10 cellular contexts compared by ENCODE assay signal in the genomic region with DNA sequence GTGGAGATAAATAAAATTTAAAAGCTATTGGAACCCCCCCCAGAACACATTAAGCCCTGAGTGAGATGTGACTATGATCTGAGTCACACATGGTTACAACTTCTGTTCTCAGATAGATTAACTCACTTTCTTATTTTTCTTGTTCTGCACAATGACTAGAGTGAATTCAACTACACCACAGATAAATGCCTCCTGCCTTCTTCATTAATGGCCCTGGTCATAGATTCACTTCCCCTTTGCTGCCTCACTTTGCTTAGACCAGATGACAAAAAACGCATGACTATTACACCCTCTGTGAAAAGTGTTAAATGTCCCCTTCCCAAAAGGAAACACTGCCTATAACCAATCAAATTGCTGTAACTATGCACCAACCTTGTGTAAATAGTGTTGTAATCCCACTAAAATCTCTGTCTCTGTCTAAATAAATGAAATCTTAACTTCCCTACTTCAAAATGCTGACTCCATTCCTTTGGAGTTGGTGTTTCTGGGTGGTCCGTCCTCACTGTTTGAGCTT. TPM values are rescaled to one million over a fixed set of nuclear protein-coding genes. Genes with fewer than 3 reads are reported as not detected.
A peak's percentile ranks its signal among the peaks of the same experiment; 100 is the strongest.
DNase-seq lines count a peak whose midpoint lies in the region; ATAC-seq, FAIRE-seq and TF ChIP-seq lines count a peak whose summit lies in the region.
"Had no signal": no experiment of that assay in that cellular context is flagged by ENCODE, and none has a peak within 500 bp of the region (broad histone marks: within the 10 kb centered on the region; RNA-seq: fewer than 3 reads in every experiment).

No MANE protein-coding gene starts in this region.

- no peak for TF ChIP-seq POLR2A in GM12878 (IDR thresholded peaks at IDR 0.05; ENCODE audit: low read depth, low read length)

- POLR2A ChIA-PET in GM12878 (lab: Charles Lee), result interaction anchor here (0.5 to 1.3 kb wide), 5 partner anchors 10 to 455 kb away, joined by 3 to 4 read pairs (median 3); no protein-coding TSS in a partner anchor
- POLR2A ChIA-PET in CD8-positive, alpha-beta T cell (lab: Charles Lee), result no interaction called here

- H3K9ac ChIP-seq in GM12878 (ENCODE audit: control insufficient read depth, insufficient read depth, low read length) (no peak overlapping the region), skeletal muscle tissue (ENCODE audit: low read depth in 1 of 3, low read length in 3 of 3) (no peak overlapping the region)

- no TSS peak for BruUV-seq in GM12878 (replicated peaks; lab: Mats Ljungman, UMichigan)

- H3K36me3 Mint-ChIP-seq in activated T-cell treated with anti-CD3 and anti-CD28 coated beads, Interleukin-2, amount 50 U/mL, for 4 hours (ENCODE audit: insufficient read depth), result no peaks in the 10 kb centered on the region
- H3K36me3 Mint-ChIP-seq in CD8-positive, alpha-beta T cell, result no peaks in the 10 kb centered on the region

- DNase-seq in activated T-cell treated with anti-CD3 and anti-CD28 coated beads, Interleukin-2, amount 50 U/mL, for 4 hours, result no peak
- no peak for DNase-seq in activated T-cell treated with anti-CD3 and anti-CD28 coated beads, Interleukin-2, amount 50 U/mL, for 48 hours
- DNase-seq in GM12878 (ENCODE audit: low read depth, low spot score) (peak; percentile 50), RPMI8226 (no peak), BE2C (no peak)
- DNase-seq in CD8-positive, alpha-beta T cell, result no peak
- DNase-seq: NCI-H1436 treated with DMSO at 0.1 percent for 48 hours, right cardiac atrium had no signal

- H3K4me1 Mint-ChIP-seq in activated T-cell treated with anti-CD3 and anti-CD28 coated beads, Interleukin-2, amount 50 U/mL, for 4 hours (ENCODE audit: low read depth), result no peaks in the 10 kb centered on the region
- H3K4me1 Mint-ChIP-seq in CD8-positive, alpha-beta T cell (ENCODE audit: low read depth), result no peaks in the 10 kb centered on the region

- RAD21 ChIA-PET in GM12878 (lab: Charles Lee; ENCODE audit: unreplicated experiment), result interaction anchor here (0.8 to 2.3 kb wide), 3 partner anchors 25 to 110 kb away, joined by 3 to 7 read pairs (median 3); no protein-coding TSS in a partner anchor

- peak; percentile 49 for FAIRE-seq in GM12878 (lab: Jason Lieb, UNC)

- peaks cover 7% of the 10 kb centered on the region for H3K9me3 Mint-ChIP-seq in activated T-cell treated with anti-CD3 and anti-CD28 coated beads, Interleukin-2, amount 50 U/mL, for 4 hours
- no peaks in the 10 kb centered on the region for H3K9me3 Mint-ChIP-seq in CD8-positive, alpha-beta T cell

- H2AFZ ChIP-seq in GM12878 (ENCODE audit: control insufficient read depth, low read depth, low read length), result peak overlapping the region; percentile 75

- H3K27me3 ChIP-seq in GM12878 (replicated peaks in 1 of 2; ENCODE audit: control insufficient read depth in 2 of 2, insufficient read depth in 2 of 2, low read length in 1 of 2) (no peaks in the 10 kb centered on the region), skeletal muscle tissue (ENCODE audit: control insufficient read depth in 3 of 3, insufficient read depth in 3 of 3, low read length in 3 of 3) (no peaks in the 10 kb centered on the region), BE2C (no peaks in the 10 kb centered on the region)
- no peaks in the 10 kb centered on the region for H3K27me3 ChIP-seq in CD8-positive, alpha-beta T cell (ENCODE audit: insufficient read depth, low read length)

- CTCF ChIA-PET in GM12878 (lab: Yijun Ruan, JAX), result interaction anchor here (0.6 kb wide), 1 partner anchor 222 kb away, joined by 3 read pairs; no protein-coding TSS in a partner anchor
- CTCF ChIA-PET in CD8-positive, alpha-beta T cell (lab: Charles Lee), result no interaction called here

- H3K9me3 ChIP-seq in GM12878 (replicated peaks; ENCODE audit: control insufficient read depth, insufficient read depth, low read length) (no peaks in the 10 kb centered on the region; the same call in 2 of the 3 replicates), skeletal muscle tissue (ENCODE audit: control insufficient read depth in 3 of 3, low read length in 3 of 3) (no peaks in the 10 kb centered on the region), BE2C (no peaks in the 10 kb centered on the region)
- H3K9me3 ChIP-seq in CD8-positive, alpha-beta T cell (ENCODE audit: low read length), result no peaks in the 10 kb centered on the region

- TF ChIP-seq RAD21 in GM12878 (IDR thresholded peaks at IDR 0.05; ENCODE audit: insufficient read depth, low read depth, low read length), result no peak

- peak; percentile 43 to 59; a peak in 2 of 4 replicates for TF ChIP-seq EP300 in GM12878 (IDR thresholded peaks at IDR 0.05; ENCODE audit: borderline replicate concordance in 1 of 2, control insufficient read depth in 1 of 2, low read depth in 2 of 2, low read length in 2 of 2)

- H3K4me2 ChIP-seq in GM12878 (ENCODE audit: control insufficient read depth, insufficient read depth), result no peak overlapping the region

- H3K27ac ChIP-seq in GM12878 (ENCODE audit: control insufficient read depth, insufficient read depth) (no peak overlapping the region), skeletal muscle tissue (ENCODE audit: low read depth, low read length) (peak overlapping the region; percentile 30)
- no peak overlapping the region for H3K27ac ChIP-seq in CD8-positive, alpha-beta T cell (ENCODE audit: low read depth, low read length)

- no peaks in the 10 kb centered on the region for H4K20me1 ChIP-seq in GM12878 (ENCODE audit: control insufficient read depth, insufficient read depth)

- TF ChIP-seq CTCF in GM12878 (IDR thresholded peaks at IDR 0.05 in 2 of 3, conservative IDR thresholded peaks at IDR 0.05 in 1 of 3; ENCODE audit: control insufficient read depth in 2 of 3, extremely low read depth in 1 of 3, insufficient read depth in 1 of 3, low read depth in 3 of 3, low read length in 3 of 3) (no peak), BE2C (IDR thresholded peaks at IDR 0.05; ENCODE audit: low read depth, low read length) (no peak)
- TF ChIP-seq CTCF in CD8-positive, alpha-beta T cell (IDR thresholded peaks at IDR 0.05), result no peak

- no peaks in the 10 kb centered on the region for H3K79me2 ChIP-seq in GM12878 (ENCODE audit: control insufficient read depth, insufficient read depth, low read length)

- 47% methylated on average over 2 of the region's 2 CpGs for WGBS in GM12878 (ENCODE audit: insufficient coverage, insufficient replicate concordance, low lambda C conversion rate, missing lambda C conversion rate)

- H3K4me3 ChIP-seq in GM12878, result no peak overlapping the region
- H3K4me3 ChIP-seq in skeletal muscle tissue (ENCODE audit: low read length in 3 of 3), result no peak overlapping the region
- H3K4me3 ChIP-seq in CD8-positive, alpha-beta T cell (ENCODE audit: low read depth, low read length), result no peak overlapping the region
- no peak overlapping the region for H3K4me3 ChIP-seq in BE2C (ENCODE audit: low read depth, low read length)

- SMC1A ChIA-PET in GM12878 (lab: Charles Lee; ENCODE audit: uncharacterized antibody, unreplicated experiment), result interaction anchor here (0.7 to 1.5 kb wide), 6 partner anchors 10 to 613 kb away, joined by 3 to 4 read pairs (median 3); no protein-coding TSS in a partner anchor

- H3K36me3 ChIP-seq in GM12878 (ENCODE audit: control insufficient read depth in 2 of 2, insufficient read depth in 2 of 2, low read length in 1 of 2) (no peaks in the 10 kb centered on the region), skeletal muscle tissue (ENCODE audit: control insufficient read depth in 3 of 3, insufficient read depth in 3 of 3, low read length in 3 of 3) (no peaks in the 10 kb centered on the region), BE2C (no peaks in the 10 kb centered on the region)
- H3K36me3 ChIP-seq in CD8-positive, alpha-beta T cell (ENCODE audit: insufficient read depth, low read length), result no peaks in the 10 kb centered on the region

- H3K4me1 ChIP-seq in GM12878 (ENCODE audit: control insufficient read depth, insufficient read depth, low read length), result peaks cover 7% of the 10 kb centered on the region
- no peaks in the 10 kb centered on the region for H3K4me1 ChIP-seq in skeletal muscle tissue (ENCODE audit: control insufficient read depth in 3 of 3, insufficient read depth in 3 of 3, low read length in 3 of 3)
- H3K4me1 ChIP-seq in CD8-positive, alpha-beta T cell (ENCODE audit: insufficient read depth, low read length), result no peaks in the 10 kb centered on the region
- no peaks in the 10 kb centered on the region; the same call in 1 of the 2 replicates for H3K4me1 ChIP-seq in BE2C

- in situ Hi-C loops in GM12878 (cut with MboI), result no loop called here

- H3K4me3 Mint-ChIP-seq in activated T-cell treated with anti-CD3 and anti-CD28 coated beads, Interleukin-2, amount 50 U/mL, for 4 hours, result no peak overlapping the region
- H3K4me3 Mint-ChIP-seq in CD8-positive, alpha-beta T cell, result no peak overlapping the region

- no peak overlapping the region for H3K27ac Mint-ChIP-seq in CD8-positive, alpha-beta T cell

- intact Hi-C loops in GM12878 (cut with micrococcal nuclease; ENCODE audit: unreplicated experiment), result no loop called here
- intact Hi-C loops in CD8-positive, alpha-beta T cell (cut with DNase I, micrococcal nuclease), result no loop called here

- H3K27me3 Mint-ChIP-seq in activated T-cell treated with anti-CD3 and anti-CD28 coated beads, Interleukin-2, amount 50 U/mL, for 4 hours (ENCODE audit: low read depth), result no peaks in the 10 kb centered on the region
- no peaks in the 10 kb centered on the region for H3K27me3 Mint-ChIP-seq in CD8-positive, alpha-beta T cell (ENCODE audit: low read depth)

- ATAC-seq in activated T-cell treated with anti-CD3 and anti-CD28 coated beads, Interleukin-2, amount 50 U/mL, for 4 hours, result peak; percentile 18 to 25
- peak; percentile 93 for ATAC-seq in HG03175 (IDR thresholded peaks at IDR 0.05; ENCODE audit: unreplicated experiment)
- peak; percentile 98 for ATAC-seq in GM12878
- no peak for ATAC-seq in CD8-positive, alpha-beta T cell

RNA-seq across cellular contexts. Expression of gene AKR1D1, which starts 49.4 kb away (rescaled TPM):
- under 1 TPM in 1 of 3 donors, not detected in 2; 0.30 TPM for total RNA-seq in activated T-cell treated with anti-CD3 and anti-CD28 coated beads, Interleukin-2, amount 50 U/mL, for 4 hours
- not detected in 2 replicates for total RNA-seq in GM12878 (2013; cell fraction: nucleolus; rRNA removed)
- total RNA-seq in GM12878 (2014; rRNA removed), result not detected in 2 replicates
- total RNA-seq in GM12878 (2014; rRNA removed; fragmentation: Illumina TruSeq; extraction: Trizol), result not detected in 2 replicates
- total RNA-seq in GM12878 (2021), result not detected in 2 replicates
- not detected for polyA plus RNA-seq in GM12878 (2011; ENCODE audit: low read depth)
- polyA plus RNA-seq in GM12878 (2011; rRNA removed), result not detected in 2 replicates
- polyA plus RNA-seq in GM12878 (2011; cell fraction: cytosol; rRNA removed), result not detected in 2 replicates
- polyA plus RNA-seq in GM12878 (2011; cell fraction: nucleus; rRNA removed), result not detected in 2 replicates
- not detected in 2 replicates for polyA plus RNA-seq in GM12878 (2012)
- not detected in 2 replicates for polyA plus RNA-seq in GM12878 (2014; fragmentation: Illumina TruSeq; extraction: Trizol)
- polyA plus RNA-seq in GM12878 (2014; fragmentation: Nextera tagmentation; extraction: Ambion mirVana), result under 1 TPM in 1 of 2 experiments, not detected in 1; 0.34 TPM
- polyA plus RNA-seq in GM12878 (2014; rRNA removed), result 0.13 TPM in 1 of 2 replicates, not detected in the other
- polyA plus RNA-seq in GM12878 (2016; fragmentation: Nextera tagmentation; extraction: Ambion mirVana), result under 1 TPM in 1 of 2 experiments, not detected in 1; 0.09 TPM
- not detected in 2 replicates for polyA minus RNA-seq in GM12878 (2011; rRNA and poly(A)+ RNA removed)
- not detected in 2 replicates for polyA minus RNA-seq in GM12878 (2011; cell fraction: cytosol; rRNA and poly(A)+ RNA removed)
- polyA minus RNA-seq in GM12878 (2011; cell fraction: nucleus; rRNA and poly(A)+ RNA removed), result not detected in 2 replicates
- total RNA-seq in skeletal muscle tissue, result not detected
- not detected for total RNA-seq in CD8-positive, alpha-beta T cell
- 0.31 TPM for polyA plus RNA-seq in BE2C (2012; ENCODE audit: insufficient read depth, insufficient read length, low read depth)
- total RNA-seq: right cardiac atrium had no signal
- polyA plus RNA-seq: right cardiac atrium had no signal
